8 cellular contexts compared by ENCODE assay signal in genomic region chr14:89417111-89417468, GRCh38. TPM values are rescaled to one million over a fixed set of nuclear protein-coding genes. Genes with fewer than 3 reads are reported as not detected.
DNase-seq lines count a peak whose midpoint lies in the region; ATAC-seq and TF ChIP-seq lines count a peak whose summit lies in the region.

FOXN3 (minus strand) TSS chr14:89417233; CDS start chr14:89412476, 4,757 bp downstream.

- no peaks in the 10 kb centered on the region for H4K20me1 ChIP-seq in OCI-LY1 (ENCODE audit: insufficient read depth, low read length)

- H3K79me2 ChIP-seq in OCI-LY1 (ENCODE audit: insufficient read depth, low read length) = peaks cover 13% of the 10 kb centered on the region

- H3K36me3 ChIP-seq in HUES48 (ENCODE audit: control insufficient read depth, insufficient read depth, low read length) (peaks cover 25% of the 10 kb centered on the region), OCI-LY1 (ENCODE audit: insufficient read depth, low read length) (peaks cover 6% of the 10 kb centered on the region)

- no peak for TF ChIP-seq CTCF in OCI-LY1 (IDR thresholded peaks at IDR 0.05; ENCODE audit: low read length)

- H3K27ac ChIP-seq in HUES48 (ENCODE audit: low read depth, low read length) (peak within 1 kb of the TSS; percentile 87), OCI-LY1 (ENCODE audit: low read depth, low read length, poor library complexity, severe bottlenecking) (peak within 1 kb of the TSS; percentile 68)

- H3K4me1 ChIP-seq in HUES48 (ENCODE audit: control insufficient read depth, insufficient read depth, low read length) (peaks cover 21% of the 10 kb centered on the region), OCI-LY1 (ENCODE audit: insufficient read depth, low read length, severe bottlenecking) (peaks cover 24% of the 10 kb centered on the region), mononuclear cell (ENCODE audit: insufficient read depth, low read length) (peaks cover 52% of the 10 kb centered on the region)

- H3K4me2 ChIP-seq in OCI-LY1 (ENCODE audit: low read length) = peak within 1 kb of the TSS; percentile 78

- H3K4me3 ChIP-seq in HUES48 (ENCODE audit: low read depth, low read length) (peak within 1 kb of the TSS; percentile 84), OCI-LY1 (ENCODE audit: low read depth, low read length, poor library complexity, severe bottlenecking) (peak within 1 kb of the TSS; percentile 83), mononuclear cell (ENCODE audit: low read length) (peak within 1 kb of the TSS; percentile 92)

- H3K9ac ChIP-seq in HUES48 (ENCODE audit: low read depth, low read length) (peak within 1 kb of the TSS; percentile 88), OCI-LY1 (ENCODE audit: low read length) (peak within 1 kb of the TSS; percentile 86)

- DNase-seq in COR-L47 (lab: John Stamatoyannopoulos, UW) = peak; percentile 87
- DNase-seq in activated T-cell treated with anti-CD3 and anti-CD28 coated beads for 1 hour (ENCODE audit: low read depth) = peak; percentile 81
- DNase-seq in epidermal melanocyte (ENCODE audit: insufficient read length, low spot score) = peak; percentile 88
- DNase-seq in stimulated activated CD8-positive, alpha-beta memory T cell treated with anti-CD3 and anti-CD28 coated beads, Interleukin-2, amount 100 ng/mL, for 48 hours (ENCODE audit: low read depth in 2 of 2) = peak; percentile 75 to 79

- ATAC-seq in GM21390 (IDR thresholded peaks at IDR 0.05; ENCODE audit: unreplicated experiment) = peak; percentile 54

- no peaks in the 10 kb centered on the region for H3K9me3 ChIP-seq in HUES48 (ENCODE audit: control insufficient read depth, insufficient read depth, low read length)
- H3K9me3 ChIP-seq in OCI-LY1 (ENCODE audit: low read length) = no peaks in the 10 kb centered on the region
- H3K9me3 ChIP-seq in mononuclear cell (ENCODE audit: low read depth, low read length) = no peaks in the 10 kb centered on the region

- no peaks in the 10 kb centered on the region for H3K9me2 ChIP-seq in OCI-LY1 (ENCODE audit: low read depth, low read length)

- no peaks in the 10 kb centered on the region for H3F3A ChIP-seq in OCI-LY1 (ENCODE audit: insufficient read depth, low read length)

- no peak within 1 kb of the TSS for H2AFZ ChIP-seq in OCI-LY1 (ENCODE audit: low read length)

- no peaks in the 10 kb centered on the region for H3K27me3 ChIP-seq in HUES48 (ENCODE audit: control insufficient read depth, insufficient read depth, low read length)
- no peaks in the 10 kb centered on the region for H3K27me3 ChIP-seq in OCI-LY1 (ENCODE audit: insufficient read depth, low read length)
- H3K27me3 ChIP-seq in mononuclear cell (ENCODE audit: insufficient read depth, low read length) = no peaks in the 10 kb centered on the region

RNA-seq across cellular contexts. Expression of gene FOXN3, which starts in this region (rescaled TPM):
- 105 TPM for total RNA-seq in mononuclear cell

Comparison
In these comparisons a context has a peak if more than half of its experiments do, and no peak if none do; other contexts are left out.
1. Peak in every context shown above with its lines: DNase-seq, ATAC-seq, H3K4me3 ChIP-seq and H3K27ac ChIP-seq.